In genomic region chr17:51161541-51161940, GRCh38 we compare ENCODE assay signal across 22 cellular contexts. TPM values are rescaled to one million over a fixed set of nuclear protein-coding genes. Genes with fewer than 3 reads are reported as not detected.
DNase-seq lines count a peak whose midpoint lies in the region; ATAC-seq, FAIRE-seq and TF ChIP-seq lines count a peak whose summit lies in the region.
"Had no signal": no experiment of that assay in that cellular context is flagged by ENCODE, and none has a peak within 500 bp of the region (broad histone marks: within the 10 kb centered on the region; RNA-seq: fewer than 3 reads in every experiment).

No MANE protein-coding gene starts in this region.

- TF ChIP-seq CTCF in HEK293 (tag by site-specific recombination; IDR thresholded peaks at IDR 0.05) (no peak), astrocyte (IDR thresholded peaks at IDR 0.05; ENCODE audit: insufficient read depth, low read depth, low read length) (no peak), progenitor cell of endocrine pancreas (IDR thresholded peaks at IDR 0.05; ENCODE audit: unreplicated experiment) (no peak)

- H3K4me3 Mint-ChIP-seq in activated CD8-positive, alpha-beta memory T cell treated with anti-CD3 and anti-CD28 coated beads, Interleukin-2, amount 10 ng/mL, durations not matched to agents 7 days and 5 days, result no peak overlapping the region
- H3K4me3 Mint-ChIP-seq in astrocyte (ENCODE audit: unreplicated experiment) (peak overlapping the region; percentile 27), progenitor cell of endocrine pancreas (ENCODE audit: low read depth) (no peak overlapping the region)
- H3K4me3 Mint-ChIP-seq: HFFc6 had no signal

- peaks cover 26% of the 10 kb centered on the region for H3K4me1 Mint-ChIP-seq in activated CD8-positive, alpha-beta memory T cell treated with anti-CD3 and anti-CD28 coated beads, Interleukin-2, amount 10 ng/mL, durations not matched to agents 7 days and 5 days
- H3K4me1 Mint-ChIP-seq in astrocyte (ENCODE audit: low read depth, unreplicated experiment) (peaks cover 9% of the 10 kb centered on the region), progenitor cell of endocrine pancreas (ENCODE audit: low read depth) (peaks cover 11% of the 10 kb centered on the region)

- H3K27ac ChIP-seq in HEK293 (ENCODE audit: extremely low read depth, low read depth, low read length) (no peak overlapping the region), astrocyte (ENCODE audit: low read depth, low read length) (no peak overlapping the region)
- H3K27ac ChIP-seq: A549 had no signal

- H3K9ac ChIP-seq in astrocyte (ENCODE audit: low read length), result no peak overlapping the region

- H3K4me1 ChIP-seq in HEK293 (ENCODE audit: control insufficient read depth, insufficient read depth, low read length) (no peaks in the 10 kb centered on the region), astrocyte (ENCODE audit: insufficient read depth, low read length) (peaks cover 11% of the 10 kb centered on the region)
- H3K4me1 ChIP-seq: BE2C had no signal

- no peak for ATAC-seq in activated CD8-positive, alpha-beta memory T cell treated with anti-CD3 and anti-CD28 coated beads, Interleukin-2, amount 10 ng/mL, durations not matched to agents 7 days and 5 days
- ATAC-seq: A549, SK-N-SH treated with all-trans-retinoic acid at 6 μM for 48 hours had no signal

- no peak overlapping the region for H3K4me3 ChIP-seq in HEK293 (ENCODE audit: low read depth, low read length)
- no peak overlapping the region for H3K4me3 ChIP-seq in astrocyte (ENCODE audit: insufficient read depth, low read depth, low read length)
- H3K4me3 ChIP-seq: A549, MG63 had no signal

- peaks cover 39% of the 10 kb centered on the region for H3K79me2 ChIP-seq in astrocyte (ENCODE audit: insufficient read depth, low read length)

- H3K9me3 Mint-ChIP-seq in activated CD8-positive, alpha-beta memory T cell treated with anti-CD3 and anti-CD28 coated beads, Interleukin-2, amount 10 ng/mL, durations not matched to agents 7 days and 5 days (ENCODE audit: low read depth), result no peaks in the 10 kb centered on the region
- H3K9me3 Mint-ChIP-seq in astrocyte (ENCODE audit: unreplicated experiment) (no peaks in the 10 kb centered on the region), progenitor cell of endocrine pancreas (ENCODE audit: low read depth) (no peaks in the 10 kb centered on the region)
- H3K9me3 Mint-ChIP-seq: HFFc6 had no signal

- peak; percentile 20 for DNase-seq in activated CD8-positive, alpha-beta memory T cell treated with anti-CD3 and anti-CD28 coated beads, Interleukin-2, amount 50 U/mL, for 48 hours
- no peak for DNase-seq in activated CD8-positive, alpha-beta memory T cell treated with anti-CD3 and anti-CD28 coated beads, Interleukin-2, amount 10 ng/mL, durations not matched to agents 7 days and 5 days
- no peak for DNase-seq in astrocyte (ENCODE audit: low read depth)
- DNase-seq in progenitor cell of endocrine pancreas (ENCODE audit: low spot score, unreplicated experiment), result no peak
- DNase-seq in NCI-H2107 (lab: John Stamatoyannopoulos, UW), result no peak
- DNase-seq in midbrain (lab: John Stamatoyannopoulos, UW), result no peak
- DNase-seq: BE2C, DMS79, H7, HFFc6, Kasumi-1, MG63, NCI-H1048, NCI-H1436 treated with DMSO at 0.1 percent for 48 hours, NCI-H1930, NCI-H2227 treated with DMSO at 0.1 percent for 48 hours, NCI-H510A, NCI-H748 treated with DMSO at 0.1 percent for 48 hours, SIG-M5 had no signal

- POLR2A ChIA-PET in HEK293 (lab: Yijun Ruan, JAX), result interaction anchor here (1.9 kb wide), 1 partner anchor 8 kb away, joined by 10 read pairs; the partner anchor contains the start of gene NME1

- H3K27me3 ChIP-seq in astrocyte (ENCODE audit: insufficient read depth, low read length), result no peaks in the 10 kb centered on the region
- H3K27me3 ChIP-seq: BE2C, MG63 had no signal

- no peak overlapping the region for H2AFZ ChIP-seq in astrocyte (ENCODE audit: low read depth, low read length)

- H3K27ac Mint-ChIP-seq in activated CD8-positive, alpha-beta memory T cell treated with anti-CD3 and anti-CD28 coated beads, Interleukin-2, amount 10 ng/mL, durations not matched to agents 7 days and 5 days, result no peak overlapping the region
- H3K27ac Mint-ChIP-seq in astrocyte (ENCODE audit: unreplicated experiment) (no peak overlapping the region), progenitor cell of endocrine pancreas (peak overlapping the region; percentile 31)
- H3K27ac Mint-ChIP-seq: HFFc6 had no signal

- H3K27me3 Mint-ChIP-seq in activated CD8-positive, alpha-beta memory T cell treated with anti-CD3 and anti-CD28 coated beads, Interleukin-2, amount 10 ng/mL, durations not matched to agents 7 days and 5 days, result no peaks in the 10 kb centered on the region
- H3K27me3 Mint-ChIP-seq in astrocyte (ENCODE audit: low read depth, unreplicated experiment) (no peaks in the 10 kb centered on the region), progenitor cell of endocrine pancreas (no peaks in the 10 kb centered on the region)

- peaks cover 30% of the 10 kb centered on the region for H4K20me1 ChIP-seq in astrocyte (ENCODE audit: insufficient read depth, low read length)

- no peak for FAIRE-seq in astrocyte (lab: Jason Lieb, UNC)
- FAIRE-seq: A549 had no signal

- CTCF ChIA-PET in activated CD8-positive, alpha-beta memory T cell treated with anti-CD3 and anti-CD28 coated beads, Interleukin-2, amount 10 ng/mL, durations not matched to agents 7 days and 5 days (lab: Charles Lee), result interaction anchor here (1.6 kb wide), 1 partner anchor 8 kb away, joined by 8 read pairs; the partner anchor contains the start of gene NME1
- CTCF ChIA-PET in HEK293 (lab: Yijun Ruan, JAX), result interaction anchor here (0.7 to 2.3 kb wide), 2 partner anchors 8 to 119 kb away, joined by 4 to 7 read pairs; partner anchors contain the start of gene NME1

- peaks cover 50% of the 10 kb centered on the region for H3K36me3 Mint-ChIP-seq in activated CD8-positive, alpha-beta memory T cell treated with anti-CD3 and anti-CD28 coated beads, Interleukin-2, amount 10 ng/mL, durations not matched to agents 7 days and 5 days
- H3K36me3 Mint-ChIP-seq in astrocyte (ENCODE audit: low read depth, unreplicated experiment) (peaks cover 30% of the 10 kb centered on the region), progenitor cell of endocrine pancreas (ENCODE audit: insufficient read depth) (peaks cover 19% of the 10 kb centered on the region)

- H3K4me2 ChIP-seq in astrocyte (ENCODE audit: low read length), result no peak overlapping the region
- H3K4me2 ChIP-seq: A549 had no signal

- H3K9me3 ChIP-seq in HEK293 (ENCODE audit: control insufficient read depth, insufficient read depth, low read depth, low read length) (no peaks in the 10 kb centered on the region), astrocyte (ENCODE audit: insufficient read depth, low read depth, low read length) (no peaks in the 10 kb centered on the region)
- H3K9me3 ChIP-seq: A549, BE2C, MG63 had no signal

- H3K36me3 ChIP-seq in HEK293 (ENCODE audit: control insufficient read depth in 2 of 2, insufficient read depth in 1 of 2, low read length in 2 of 2) (peaks cover 64 to 68% of the 10 kb centered on the region in 2 experiments), astrocyte (ENCODE audit: insufficient read depth, low read length) (peaks cover 44% of the 10 kb centered on the region)

TF ChIP-seq in HEK293, 187 proteins besides CTCF, POLR2A, EP300 and RAD21:
- no peak for TF ChIP-seq ZNF138 (tag by site-specific recombination; IDR thresholded peaks at IDR 0.05; ENCODE audit: borderline replicate concordance)
- TF ChIP-seq ZBTB17 (tag by site-specific recombination; IDR thresholded peaks at IDR 0.05), result 0 out of 2 replicates have a peak, but pooled peaks have one; percentile 35
- TF ChIP-seq KLF1 (tag by site-specific recombination; IDR thresholded peaks at IDR 0.05), result no peak
- TF ChIP-seq ZNF391 (tag by site-specific recombination; IDR thresholded peaks at IDR 0.05; ENCODE audit: borderline replicate concordance, low read depth), result no peak
- no peak for TF ChIP-seq PBX3 (CRISPR knock-in tag; IDR thresholded peaks at IDR 0.05)
- no peak for TF ChIP-seq ZNF433 (tag by site-specific recombination; IDR thresholded peaks at IDR 0.05; ENCODE audit: low read depth)
- TF ChIP-seq MYNN (tag by site-specific recombination; IDR thresholded peaks at IDR 0.05; ENCODE audit: borderline replicate concordance), result no peak

RNA-seq across cellular contexts. Expression of gene NME2, which starts 4.7 kb away (rescaled TPM):
- total RNA-seq in activated CD8-positive, alpha-beta memory T cell treated with anti-CD3 and anti-CD28 coated beads, Interleukin-2, amount 10 ng/mL, durations not matched to agents 7 days and 5 days, result 100 to 1,000 TPM; 470 to 555 TPM
- total RNA-seq in astrocyte, result 799 and 894 TPM in 2 replicates
- 318 and 358 TPM in 2 replicates for total RNA-seq in progenitor cell of endocrine pancreas

RNA-seq across cellular contexts. Expression of gene NME1, which starts 8.2 kb away (rescaled TPM):
- total RNA-seq in activated CD8-positive, alpha-beta memory T cell treated with anti-CD3 and anti-CD28 coated beads, Interleukin-2, amount 10 ng/mL, durations not matched to agents 7 days and 5 days, result 100 to 1,000 TPM; 143 to 248 TPM
- 222 and 236 TPM in 2 replicates for total RNA-seq in astrocyte
- total RNA-seq in progenitor cell of endocrine pancreas, result 96.5 and 106 TPM in 2 replicates

RNA-seq across cellular contexts. Expression of gene SPAG9, which starts 40.9 kb away (rescaled TPM):
- total RNA-seq in activated CD8-positive, alpha-beta memory T cell treated with anti-CD3 and anti-CD28 coated beads, Interleukin-2, amount 10 ng/mL, durations not matched to agents 7 days and 5 days, result 10 to 100 TPM; 49.0 to 53.8 TPM
- total RNA-seq in astrocyte (97.7 and 102 TPM in 2 replicates), progenitor cell of endocrine pancreas (55.4 and 59.8 TPM in 2 replicates)
